ENCODE assay signal across 12 cellular contexts in genomic region chr5:157547909-157548512, GRCh38. TPM values are rescaled to one million over a fixed set of nuclear protein-coding genes. Genes with fewer than 3 reads are reported as not detected.
DNase-seq lines count a peak whose midpoint lies in the region; ATAC-seq and TF ChIP-seq lines count a peak whose summit lies in the region.
"Had no signal": no experiment of that assay in that cellular context is flagged by ENCODE, and none has a peak within 500 bp of the region (broad histone marks: within the 10 kb centered on the region; RNA-seq: fewer than 3 reads in every experiment).

No MANE protein-coding gene starts in this region.

- no peak for TF ChIP-seq CTCF in fibroblast of lung (conservative IDR thresholded peaks at IDR 0.05 in 1 of 2, IDR thresholded peaks at IDR 0.05 in 1 of 2; ENCODE audit: low read depth in 1 of 2, low read length in 2 of 2)
- TF ChIP-seq CTCF in GM10266 (IDR thresholded peaks at IDR 0.05; ENCODE audit: control insufficient read depth, insufficient read depth, low read depth, missing control alignments) = no peak

- no peaks in the 10 kb centered on the region for H4K20me1 ChIP-seq in fibroblast of lung (ENCODE audit: control insufficient read depth, extremely low read depth, insufficient read depth, low read length)

- H3K9me3 Mint-ChIP-seq in activated T-cell treated with anti-CD3 and anti-CD28 coated beads, Interleukin-2, amount 50 U/mL, for 24 hours = no peaks in the 10 kb centered on the region
- H3K9me3 Mint-ChIP-seq in T-cell = no peaks in the 10 kb centered on the region
- no peaks in the 10 kb centered on the region for H3K9me3 Mint-ChIP-seq in stimulated activated memory B cell treated with anti-CD40 and anti-IgM and Interleukin-4, amounts not matched to agents 10 μg/mL and 1 μg/mL and 100 μg/mL, for 72 hours

- H3K9me3 ChIP-seq in fibroblast of lung (ENCODE audit: control insufficient read depth, insufficient read depth, low read depth, low read length) = no peaks in the 10 kb centered on the region

- POLR2A ChIA-PET in T-cell (lab: Charles Lee) = no interaction called here

- H3K4me3 ChIP-seq in fibroblast of lung (replicated peaks in 1 of 4; ENCODE audit: control extremely low read depth in 1 of 4, insufficient read depth in 1 of 4, low read depth in 3 of 4, low read length in 4 of 4) = no peak overlapping the region

- H3K36me3 ChIP-seq in fibroblast of lung (ENCODE audit: control insufficient read depth, insufficient read depth, low read length) = no peaks in the 10 kb centered on the region

- H3K27me3 ChIP-seq in fibroblast of lung (ENCODE audit: control insufficient read depth, insufficient read depth, low read length) = no peaks in the 10 kb centered on the region

- no peaks in the 10 kb centered on the region for H3K27me3 Mint-ChIP-seq in activated T-cell treated with anti-CD3 and anti-CD28 coated beads, Interleukin-2, amount 50 U/mL, for 24 hours
- H3K27me3 Mint-ChIP-seq in T-cell = no peaks in the 10 kb centered on the region
- H3K27me3 Mint-ChIP-seq in stimulated activated memory B cell treated with anti-CD40 and anti-IgM and Interleukin-4, amounts not matched to agents 10 μg/mL and 1 μg/mL and 100 μg/mL, for 72 hours = no peaks in the 10 kb centered on the region

- H3K4me1 ChIP-seq in fibroblast of lung (ENCODE audit: control insufficient read depth, extremely low read depth, insufficient read depth, low read length) = peaks cover 49% of the 10 kb centered on the region

- peak overlapping the region; percentile 72 for H3K27ac ChIP-seq in fibroblast of lung (ENCODE audit: insufficient read depth, low read length)

- no peak for ATAC-seq in T-cell (replicated peaks in 1 of 4)
- no peak for ATAC-seq in stimulated activated memory B cell treated with anti-CD40 and anti-IgM and Interleukin-4, amounts not matched to agents 10 μg/mL and 1 μg/mL and 100 μg/mL, for 72 hours

- no peak overlapping the region for H3K4me2 ChIP-seq in fibroblast of lung (ENCODE audit: extremely low read depth, insufficient read depth, low read length)

- peaks cover 35% of the 10 kb centered on the region for H3K79me2 ChIP-seq in fibroblast of lung (ENCODE audit: control insufficient read depth, insufficient read depth, low read length)

- no peak overlapping the region for H3K4me3 Mint-ChIP-seq in activated T-cell treated with anti-CD3 and anti-CD28 coated beads, Interleukin-2, amount 50 U/mL, for 24 hours
- peak overlapping the region; percentile 3 to 43 (median 35) for H3K4me3 Mint-ChIP-seq in T-cell
- H3K4me3 Mint-ChIP-seq in stimulated activated memory B cell treated with anti-CD40 and anti-IgM and Interleukin-4, amounts not matched to agents 10 μg/mL and 1 μg/mL and 100 μg/mL, for 72 hours = peak overlapping the region; percentile 8

- H3K36me3 Mint-ChIP-seq in activated T-cell treated with anti-CD3 and anti-CD28 coated beads, Interleukin-2, amount 50 U/mL, for 24 hours (ENCODE audit: low read depth) = peaks cover 27% of the 10 kb centered on the region
- H3K36me3 Mint-ChIP-seq in T-cell = peaks cover 19% of the 10 kb centered on the region
- peaks cover 36% of the 10 kb centered on the region for H3K36me3 Mint-ChIP-seq in stimulated activated memory B cell treated with anti-CD40 and anti-IgM and Interleukin-4, amounts not matched to agents 10 μg/mL and 1 μg/mL and 100 μg/mL, for 72 hours

- DNase-seq in activated T-cell treated with anti-CD3 and anti-CD28 coated beads, Interleukin-2, amount 50 U/mL, for 24 hours = no peak
- no peak for DNase-seq in activated T-cell treated with anti-CD3 and anti-CD28 coated beads, Interleukin-2, amount 50 U/mL, for 48 hours
- DNase-seq in T-cell (no peak), fibroblast of lung (ENCODE audit: low read depth in 2 of 2) (no peak), GF-D8 (lab: John Stamatoyannopoulos, UW) (no peak), GM10266 (ENCODE audit: extremely low spot score) (no peak)
- no peak for DNase-seq in effector CD8-positive, alpha-beta T cell (lab: John Stamatoyannopoulos, UW)
- DNase-seq: cortex of kidney; MM.1S; stimulated activated CD4-positive, alpha-beta T cell treated with anti-CD3 and anti-CD28 coated beads, Interleukin-15, amount 100 ng/mL, for 24 hours; substantia nigra had no signal

- peak overlapping the region; percentile 50 for H3K27ac Mint-ChIP-seq in activated T-cell treated with anti-CD3 and anti-CD28 coated beads, Interleukin-2, amount 50 U/mL, for 24 hours
- H3K27ac Mint-ChIP-seq in T-cell = peak overlapping the region; percentile 91
- peak overlapping the region; percentile 75 for H3K27ac Mint-ChIP-seq in stimulated activated memory B cell treated with anti-CD40 and anti-IgM and Interleukin-4, amounts not matched to agents 10 μg/mL and 1 μg/mL and 100 μg/mL, for 72 hours

- peaks cover 85% of the 10 kb centered on the region for H3K4me1 Mint-ChIP-seq in activated T-cell treated with anti-CD3 and anti-CD28 coated beads, Interleukin-2, amount 50 U/mL, for 24 hours (ENCODE audit: low read depth)
- peaks cover 53 to 94% (median 90%) of the 10 kb centered on the region in 3 donors for H3K4me1 Mint-ChIP-seq in T-cell
- peaks cover 95% of the 10 kb centered on the region for H3K4me1 Mint-ChIP-seq in stimulated activated memory B cell treated with anti-CD40 and anti-IgM and Interleukin-4, amounts not matched to agents 10 μg/mL and 1 μg/mL and 100 μg/mL, for 72 hours

- no peak overlapping the region for H2AFZ ChIP-seq in fibroblast of lung (ENCODE audit: low read length)

- H3K9ac ChIP-seq in fibroblast of lung (ENCODE audit: insufficient read depth, low read length) = no peak overlapping the region

- CTCF ChIA-PET in T-cell (lab: Charles Lee) = no interaction called here

RNA-seq across cellular contexts. Expression of gene ADAM19, which starts 27.6 kb away (rescaled TPM):
- total RNA-seq in T-cell = 10 to 100 TPM; 30.7 to 64.1 (median 41.8) TPM
- 13.0 and 17.7 TPM in 2 replicates for total RNA-seq in fibroblast of lung
- 19.3 and 65.2 TPM in 2 replicates for polyA plus RNA-seq in fibroblast of lung
- polyA plus RNA-seq in fibroblast of lung (2012) = 18.6 and 77.1 TPM in 2 replicates
- 41.0 and 120 TPM in 2 replicates for polyA minus RNA-seq in fibroblast of lung (ENCODE audit: low replicate concordance)
